ENCODE assay signal across 20 cellular contexts in the genomic region with DNA sequence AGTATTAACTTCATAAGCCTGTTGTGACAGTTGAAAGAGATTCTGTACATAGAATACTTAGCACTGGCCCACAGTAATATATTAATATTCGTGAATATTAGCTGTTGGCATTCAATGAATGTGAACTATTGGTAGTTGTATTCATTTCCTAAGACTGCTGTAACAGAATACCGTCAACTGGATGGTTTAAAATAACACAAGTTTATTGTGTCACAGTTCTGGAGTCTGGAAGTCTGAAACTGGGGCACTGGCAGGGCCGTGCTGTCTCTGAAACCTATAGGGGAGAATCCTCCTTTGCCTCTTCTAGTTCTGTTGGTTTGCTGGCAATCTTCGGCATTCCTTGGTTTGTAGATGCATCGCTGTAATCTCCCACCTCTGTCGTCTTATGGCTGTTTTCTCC. TPM values are rescaled to one million over a fixed set of nuclear protein-coding genes. Genes with fewer than 3 reads are reported as not detected.
DNase-seq lines count a peak whose midpoint lies in the region; ATAC-seq and TF ChIP-seq lines count a peak whose summit lies in the region.
"Had no signal": no experiment of that assay in that cellular context is flagged by ENCODE, and none has a peak within 500 bp of the region (broad histone marks: within the 10 kb centered on the region; RNA-seq: fewer than 3 reads in every experiment).

No MANE protein-coding gene starts in this region.

- no peak overlapping the region for H4K91ac ChIP-seq in mesenchymal stem cell (ENCODE audit: low read length)

- H3K9ac ChIP-seq in GM23248 (no peak overlapping the region), mesenchymal stem cell (ENCODE audit: low read length) (no peak overlapping the region)
- H3K9ac ChIP-seq: KMS-11 had no signal

- H3K36me3 ChIP-seq in GM23248 (ENCODE audit: low read depth) (no peaks in the 10 kb centered on the region), mesenchymal stem cell (ENCODE audit: control insufficient read depth in 1 of 2, insufficient read depth in 2 of 2, low read depth in 1 of 2, low read length in 2 of 2) (no peaks in the 10 kb centered on the region), gastrocnemius medialis (no peaks in the 10 kb centered on the region)

- no peak overlapping the region for H2AK5ac ChIP-seq in mesenchymal stem cell (ENCODE audit: low read length, severe bottlenecking)

- peaks cover 13% of the 10 kb centered on the region for H3K4me1 ChIP-seq in GM23248 (ENCODE audit: insufficient read depth)
- peaks cover 11% of the 10 kb centered on the region for H3K4me1 ChIP-seq in mesenchymal stem cell (ENCODE audit: control insufficient read depth, insufficient read depth, low read depth, low read length)
- H3K4me1 ChIP-seq in gastrocnemius medialis: peaks cover 39 to 42% of the 10 kb centered on the region in 2 donors

- H3K27me3 ChIP-seq in GM23248 (replicated peaks; ENCODE audit: insufficient read depth) (0 out of 2 replicates have a peak, but pooled peaks cover 3% of the 10 kb centered on the region), mesenchymal stem cell (ENCODE audit: control insufficient read depth in 1 of 2, insufficient read depth in 1 of 2, low read length in 2 of 2) (no peaks in the 10 kb centered on the region), gastrocnemius medialis (no peaks in the 10 kb centered on the region)

- intact Hi-C loops in gastrocnemius medialis (cut with DNase I; ENCODE audit: low total_unique reads): loop anchor here (2.0 to 10.0 kb wide), 3 partner anchors 36 to 658 kb away; no protein-coding TSS in a partner anchor
- intact Hi-C loops in posterior cingulate gyrus (cut with DNase I): no loop called here

- no peaks in the 10 kb centered on the region for H3K9me3 Mint-ChIP-seq in effector memory CD8-positive, alpha-beta T cell

- no peak overlapping the region for H2BK15ac ChIP-seq in mesenchymal stem cell (ENCODE audit: low read depth, poor library complexity, severe bottlenecking)

- peak; percentile 87 to 92 for ATAC-seq in gastrocnemius medialis
- ATAC-seq in effector memory CD8-positive, alpha-beta T cell (replicated peaks): no peak
- ATAC-seq: HCT116 had no signal

- H3K9me3 ChIP-seq in GM23248 (ENCODE audit: low read depth) (no peaks in the 10 kb centered on the region), mesenchymal stem cell (ENCODE audit: control insufficient read depth, low read length) (no peaks in the 10 kb centered on the region), gastrocnemius medialis (no peaks in the 10 kb centered on the region)

- no peak for TF ChIP-seq POLR2A in gastrocnemius medialis (IDR thresholded peaks at IDR 0.05)

- peaks cover 6% of the 10 kb centered on the region for H3F3A ChIP-seq in GM23248 (ENCODE audit: insufficient read depth)

- H3K4me2 ChIP-seq in GM23248 (ENCODE audit: unreplicated experiment) (no peak overlapping the region), mesenchymal stem cell (ENCODE audit: low read length, poor library complexity, severe bottlenecking) (no peak overlapping the region)
- H3K4me2 ChIP-seq: KMS-11 had no signal

- H3K79me2 ChIP-seq in GM23248 (ENCODE audit: insufficient read depth): no peaks in the 10 kb centered on the region

- H3K79me1 ChIP-seq in mesenchymal stem cell (replicated peaks; ENCODE audit: low read length, poor library complexity, severe bottlenecking): no peaks in the 10 kb centered on the region

- 86 to 87% methylated on average over 6 of the region's 6 CpGs for WGBS in GM23248 (ENCODE audit: low coverage in 1 of 2, low lambda C conversion rate in 2 of 2, missing lambda C conversion rate in 2 of 2), 2 experiments
- WGBS in mesenchymal stem cell: 88% methylated on average over 5 of the region's 6 CpGs

- no peak overlapping the region for H3K4me3 Mint-ChIP-seq in effector memory CD8-positive, alpha-beta T cell
- H3K4me3 Mint-ChIP-seq: CD14-positive monocyte had no signal

- H2BK120ac ChIP-seq in mesenchymal stem cell (ENCODE audit: low read depth, low read length): no peak overlapping the region

- TF ChIP-seq CTCF in astrocyte of the spinal cord (IDR thresholded peaks at IDR 0.05; ENCODE audit: low read depth, low read length): no peak
- TF ChIP-seq CTCF in gastrocnemius medialis (IDR thresholded peaks at IDR 0.05 in 4 of 5, conservative IDR thresholded peaks at IDR 0.05 in 1 of 5): no peak

- no peak overlapping the region for H4K8ac ChIP-seq in mesenchymal stem cell (ENCODE audit: low read length)

- no peak overlapping the region for H3K4me3 ChIP-seq in GM23248
- no peak overlapping the region for H3K4me3 ChIP-seq in astrocyte of the spinal cord (ENCODE audit: low read depth, low read length)
- no peak overlapping the region for H3K4me3 ChIP-seq in mesenchymal stem cell (ENCODE audit: insufficient read depth in 1 of 2, low read depth in 1 of 2, low read length in 2 of 2)
- H3K4me3 ChIP-seq in gastrocnemius medialis: no peak overlapping the region

- no peak overlapping the region for H2BK12ac ChIP-seq in mesenchymal stem cell (ENCODE audit: low read length in 2 of 2)

- no peak overlapping the region for H3K4ac ChIP-seq in mesenchymal stem cell (ENCODE audit: low read depth in 1 of 2, low read length in 2 of 2)

- H4K20me1 ChIP-seq in GM23248 (ENCODE audit: insufficient read depth): no peaks in the 10 kb centered on the region

- H3K9me2 ChIP-seq in GM23248 (ENCODE audit: insufficient read depth): no peaks in the 10 kb centered on the region

- no peak overlapping the region for H3K27ac ChIP-seq in GM23248
- H3K27ac ChIP-seq in mesenchymal stem cell (ENCODE audit: low read length, poor library complexity, severe bottlenecking): peak overlapping the region; percentile 25
- H3K27ac ChIP-seq in gastrocnemius medialis: peak overlapping the region; percentile 75 to 79 (median 78)
- H3K27ac ChIP-seq: KMS-11 had no signal

- peak; percentile 20 for DNase-seq in GM23248
- DNase-seq in astrocyte of the spinal cord (ENCODE audit: low read depth, low spot score): peak; percentile 47
- no peak for DNase-seq in mesenchymal stem cell
- peak; percentile 15 to 40 for DNase-seq in gastrocnemius medialis
- DNase-seq in posterior cingulate gyrus: no peak
- no peak for DNase-seq in effector memory CD8-positive, alpha-beta T cell
- no peak for DNase-seq in T-helper 1 cell
- no peak for DNase-seq in T-helper 2 cell
- DNase-seq: 8988T, DMS79 treated with DMSO at 0.1 percent for 48 hours, NCI-H1417, NCI-H187, NCI-H2227 treated with DMSO at 0.1 percent for 48 hours, NCI-H510A treated with DMSO at 0.1 percent for 48 hours, NCI-H774, OCI-M1, Right ventricle myocardium superior had no signal

- H3K27ac Mint-ChIP-seq in effector memory CD8-positive, alpha-beta T cell: no peak overlapping the region
- H3K27ac Mint-ChIP-seq: CD14-positive monocyte had no signal

- H3K14ac ChIP-seq in mesenchymal stem cell (ENCODE audit: low read length in 2 of 2): no peak overlapping the region

- H2AFZ ChIP-seq in GM23248: no peak overlapping the region
- no peak overlapping the region for H2AFZ ChIP-seq in mesenchymal stem cell (ENCODE audit: low read depth, low read length)

- no peak overlapping the region for H2BK5ac ChIP-seq in mesenchymal stem cell (ENCODE audit: low read depth, low read length, poor library complexity, severe bottlenecking)

- H3K36me3 Mint-ChIP-seq in effector memory CD8-positive, alpha-beta T cell (ENCODE audit: insufficient read depth): no peaks in the 10 kb centered on the region
- H3K36me3 Mint-ChIP-seq: CD14-positive monocyte had no signal

- peaks cover 0 to 5% of the 10 kb centered on the region in 2 donors for H3K27me3 Mint-ChIP-seq in effector memory CD8-positive, alpha-beta T cell

- in situ Hi-C loops in GM23248 (cut with MboI): no loop called here
- in situ Hi-C loops in astrocyte of the spinal cord (cut with HindIII; ENCODE audit: low sequenced_read_pairs): no loop called here
- in situ Hi-C loops in gastrocnemius medialis (cut with MboI; ENCODE audit: low sequenced_read_pairs in 4 of 4): no loop called here

- no peak overlapping the region for H3K23ac ChIP-seq in mesenchymal stem cell (ENCODE audit: low read length in 2 of 2)

- no peak overlapping the region for H3K18ac ChIP-seq in mesenchymal stem cell (ENCODE audit: low read depth in 1 of 2, low read length in 2 of 2)

- H3K4me1 Mint-ChIP-seq in effector memory CD8-positive, alpha-beta T cell (ENCODE audit: low read depth in 2 of 2): no peaks in the 10 kb centered on the region
- H3K4me1 Mint-ChIP-seq: CD14-positive monocyte had no signal

RNA-seq across cellular contexts. Expression of a gene that starts 47.5 kb away (rescaled TPM):
- 156 and 168 TPM in 2 replicates for total RNA-seq in GM23248 (2014; rRNA removed; shearing (Covaris generic))
- polyA plus RNA-seq in GM23248 (2016; fragmentation: Nextera tagmentation; extraction: Ambion mirVana): 141 and 149 TPM in 2 replicates
- polyA plus RNA-seq in mesenchymal stem cell (2013, experiment 1 of 2): 118 TPM
- polyA plus RNA-seq in mesenchymal stem cell (2013, experiment 2 of 2): 119 TPM
- 10 to 100 TPM in 3 of 4 donors, 1 to 10 TPM in 1; 5.9 to 17.1 (median 14.0) TPM for total RNA-seq in gastrocnemius medialis

Comparison
In these comparisons a context has a peak if more than half of its experiments do, and no peak if none do; other contexts are left out.
1. DNase-seq: peak in GM23248 (single experiment), astrocyte of the spinal cord (single experiment) and gastrocnemius medialis (2 of 2); none in mesenchymal stem cell (single experiment), posterior cingulate gyrus (0 of 10), effector memory CD8-positive, alpha-beta T cell (0 of 3), T-helper 1 cell (0 of 5) and T-helper 2 cell (0 of 5).